ENCODE assay signal across 20 cellular contexts in the genomic region with DNA sequence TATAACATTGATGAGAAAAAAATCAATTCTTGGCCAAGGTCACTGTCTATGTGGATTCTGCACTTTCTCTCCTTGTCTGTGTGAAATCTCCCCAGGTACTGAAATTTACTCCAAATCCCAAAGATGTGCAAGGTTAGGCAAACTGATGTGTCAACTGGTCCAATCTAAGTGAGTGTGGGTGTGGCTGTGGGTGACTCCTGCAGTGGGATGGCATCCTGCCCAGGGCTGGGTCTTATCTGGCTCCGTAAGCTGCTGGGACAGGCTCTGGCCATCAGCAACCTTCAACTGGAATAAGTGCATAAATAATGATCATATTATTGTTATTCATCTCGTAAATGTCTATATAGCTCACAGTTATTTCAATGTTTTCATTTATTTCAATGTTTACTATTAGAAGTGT.
A peak's percentile ranks its signal among the peaks of the same experiment; 100 is the strongest.
DNase-seq lines count a peak whose midpoint lies in the region; ATAC-seq and TF ChIP-seq lines count a peak whose summit lies in the region.
"Had no signal": no experiment of that assay in that cellular context is flagged by ENCODE, and none has a peak within 500 bp of the region (broad histone marks: within the 10 kb centered on the region; RNA-seq: fewer than 3 reads in every experiment).

No MANE protein-coding gene starts in this region.

- H3K9me3 Mint-ChIP-seq in activated naive CD4-positive, alpha-beta T cell treated with anti-CD3 and anti-CD28 coated beads, Interleukin-2, amount 50 U/mL, for 72 hours, result peaks cover 10 to 16% of the 10 kb centered on the region in 2 donors
- H3K9me3 Mint-ChIP-seq in activated CD8-positive, alpha-beta T cell treated with anti-CD3 and anti-CD28 coated beads, Interleukin-2, amount 10 ng/mL, durations not matched to agents 7 days and 5 days (ENCODE audit: insufficient read depth), result no peaks in the 10 kb centered on the region

- H3K9me3 ChIP-seq in body of pancreas, result peaks cover 0 to 10% (median 0%) of the 10 kb centered on the region in 3 donors
- H3K9me3 ChIP-seq in heart right ventricle, result peaks cover 0 to 16% (median 10%) of the 10 kb centered on the region in 11 donors

- 37 to 44% methylated on average over 2 of the region's 2 CpGs for WGBS in body of pancreas, 2 donors
- WGBS in heart right ventricle, 2 donors, result 55 to 63% methylated on average over 2 of the region's 2 CpGs

- intact Hi-C loops in Right ventricle myocardium superior (cut with DNase I), result no loop called here
- intact Hi-C loops in cardiac septum (cut with DNase I), result no loop called here
- intact Hi-C loops in body of pancreas (cut with DNase I), result no loop called here
- intact Hi-C loops in heart right ventricle (cut with DNase I), result no loop called here

- ATAC-seq in Right ventricle myocardium superior (ENCODE audit: poor library complexity), result peak; percentile 73
- ATAC-seq in body of pancreas, result peak; percentile 55
- ATAC-seq in heart right ventricle, result peak in 6 of 8 donors; percentile 65 to 88 (median 78)
- no peak for ATAC-seq in activated naive CD4-positive, alpha-beta T cell treated with anti-CD3 and anti-CD28 coated beads, Interleukin-2, amount 50 U/mL, for 72 hours
- ATAC-seq in activated CD8-positive, alpha-beta T cell treated with anti-CD3 and anti-CD28 coated beads, Interleukin-2, amount 10 ng/mL, durations not matched to agents 7 days and 5 days, result no peak
- ATAC-seq: A549, HCT116, T-cell had no signal

- H3K4me3 ChIP-seq in body of pancreas, result no peak overlapping the region
- H3K4me3 ChIP-seq in heart right ventricle, result no peak overlapping the region
- H3K4me3 ChIP-seq: A549 had no signal

- DNase-seq in Right ventricle myocardium superior (peak; percentile 80), cardiac septum (ENCODE audit: low spot score) (no peak), body of pancreas (peak; percentile 43 to 68 (median 60)), heart right ventricle (peak; percentile 45 to 57), COLO829 (ENCODE audit: low spot score) (no peak), NCI-H774 (lab: John Stamatoyannopoulos, UW) (no peak)
- DNase-seq in activated naive CD4-positive, alpha-beta T cell treated with anti-CD3 and anti-CD28 coated beads, Interleukin-2, amount 50 U/mL, for 72 hours (ENCODE audit: low spot score in 2 of 2), result no peak
- DNase-seq in activated CD8-positive, alpha-beta T cell treated with anti-CD3 and anti-CD28 coated beads, Interleukin-2, amount 10 ng/mL, durations not matched to agents 7 days and 5 days, result no peak
- DNase-seq: activated gamma-delta T cell, amniotic stem cell, foreskin melanocyte, kidney, naive B cell, NCI-H146, NCI-H748 treated with DMSO at 0.1 percent for 48 hours, retina, SIG-M5, T-cell had no signal

- CTCF ChIA-PET in activated CD8-positive, alpha-beta T cell treated with anti-CD3 and anti-CD28 coated beads, Interleukin-2, amount 10 ng/mL, durations not matched to agents 7 days and 5 days (lab: Charles Lee), result no interaction called here

- H3K27me3 ChIP-seq in body of pancreas (no peaks in the 10 kb centered on the region), heart right ventricle (no peaks in the 10 kb centered on the region)

- no peak for TF ChIP-seq POLR2A in body of pancreas (IDR thresholded peaks at IDR 0.05)

- no peaks in the 10 kb centered on the region for H3K36me3 ChIP-seq in body of pancreas (replicated peaks in 1 of 2; ENCODE audit: insufficient read depth in 1 of 2, low read depth in 2 of 2)
- H3K36me3 ChIP-seq in heart right ventricle, result no peaks in the 10 kb centered on the region

- no peak overlapping the region for H3K4me3 Mint-ChIP-seq in activated CD8-positive, alpha-beta T cell treated with anti-CD3 and anti-CD28 coated beads, Interleukin-2, amount 10 ng/mL, durations not matched to agents 7 days and 5 days
- H3K4me3 Mint-ChIP-seq: naive B cell, T-cell had no signal

- peaks cover 8 to 10% of the 10 kb centered on the region in 2 donors for H3K36me3 Mint-ChIP-seq in activated naive CD4-positive, alpha-beta T cell treated with anti-CD3 and anti-CD28 coated beads, Interleukin-2, amount 50 U/mL, for 72 hours
- H3K36me3 Mint-ChIP-seq in activated CD8-positive, alpha-beta T cell treated with anti-CD3 and anti-CD28 coated beads, Interleukin-2, amount 10 ng/mL, durations not matched to agents 7 days and 5 days (ENCODE audit: low read depth), result no peaks in the 10 kb centered on the region
- H3K36me3 Mint-ChIP-seq: T-cell had no signal

- H3K4me1 ChIP-seq in body of pancreas (peaks cover 17% of the 10 kb centered on the region), heart right ventricle (peaks cover 0 to 10% (median 0%) of the 10 kb centered on the region in 9 donors)
- H3K4me1 ChIP-seq: A549 had no signal

- TF ChIP-seq CTCF in body of pancreas (IDR thresholded peaks at IDR 0.05) (no peak), heart right ventricle (IDR thresholded peaks at IDR 0.05) (no peak)

- H3K27me3 Mint-ChIP-seq in activated CD8-positive, alpha-beta T cell treated with anti-CD3 and anti-CD28 coated beads, Interleukin-2, amount 10 ng/mL, durations not matched to agents 7 days and 5 days (ENCODE audit: low read depth), result peaks cover 7% of the 10 kb centered on the region

- no peak overlapping the region for H3K27ac Mint-ChIP-seq in activated naive CD4-positive, alpha-beta T cell treated with anti-CD3 and anti-CD28 coated beads, Interleukin-2, amount 50 U/mL, for 72 hours
- no peak overlapping the region for H3K27ac Mint-ChIP-seq in activated CD8-positive, alpha-beta T cell treated with anti-CD3 and anti-CD28 coated beads, Interleukin-2, amount 10 ng/mL, durations not matched to agents 7 days and 5 days
- H3K27ac Mint-ChIP-seq: T-cell had no signal

- H3K4me1 Mint-ChIP-seq in activated CD8-positive, alpha-beta T cell treated with anti-CD3 and anti-CD28 coated beads, Interleukin-2, amount 10 ng/mL, durations not matched to agents 7 days and 5 days (ENCODE audit: low read depth), result no peaks in the 10 kb centered on the region
- H3K4me1 Mint-ChIP-seq: T-cell had no signal

- H3K27ac ChIP-seq in body of pancreas (no peak overlapping the region), heart right ventricle (no peak overlapping the region)
- H3K27ac ChIP-seq: A549 had no signal

- POLR2A ChIA-PET in activated CD8-positive, alpha-beta T cell treated with anti-CD3 and anti-CD28 coated beads, Interleukin-2, amount 10 ng/mL, durations not matched to agents 7 days and 5 days (lab: Charles Lee), result no interaction called here

Comparison
In these comparisons a context has a peak if more than half of its experiments do, and no peak if none do; other contexts are left out.
1. DNase-seq: peak in Right ventricle myocardium superior (single experiment), body of pancreas (4 of 4) and heart right ventricle (2 of 2); none in cardiac septum (single experiment), activated naive CD4-positive, alpha-beta T cell treated with anti-CD3 and anti-CD28 coated beads, Interleukin-2, amount 50 U/mL, for 72 hours (0 of 2), COLO829 (single experiment), activated CD8-positive, alpha-beta T cell treated with anti-CD3 and anti-CD28 coated beads, Interleukin-2, amount 10 ng/mL, durations not matched to agents 7 days and 5 days (single experiment) and NCI-H774 (single experiment).
2. ATAC-seq: peak in Right ventricle myocardium superior (single experiment), body of pancreas (single experiment) and heart right ventricle (6 of 8); none in activated naive CD4-positive, alpha-beta T cell treated with anti-CD3 and anti-CD28 coated beads, Interleukin-2, amount 50 U/mL, for 72 hours (0 of 2) and activated CD8-positive, alpha-beta T cell treated with anti-CD3 and anti-CD28 coated beads, Interleukin-2, amount 10 ng/mL, durations not matched to agents 7 days and 5 days (single experiment).